Comparison of ENCODE assay signal across 8 cellular contexts in the genomic region with DNA sequence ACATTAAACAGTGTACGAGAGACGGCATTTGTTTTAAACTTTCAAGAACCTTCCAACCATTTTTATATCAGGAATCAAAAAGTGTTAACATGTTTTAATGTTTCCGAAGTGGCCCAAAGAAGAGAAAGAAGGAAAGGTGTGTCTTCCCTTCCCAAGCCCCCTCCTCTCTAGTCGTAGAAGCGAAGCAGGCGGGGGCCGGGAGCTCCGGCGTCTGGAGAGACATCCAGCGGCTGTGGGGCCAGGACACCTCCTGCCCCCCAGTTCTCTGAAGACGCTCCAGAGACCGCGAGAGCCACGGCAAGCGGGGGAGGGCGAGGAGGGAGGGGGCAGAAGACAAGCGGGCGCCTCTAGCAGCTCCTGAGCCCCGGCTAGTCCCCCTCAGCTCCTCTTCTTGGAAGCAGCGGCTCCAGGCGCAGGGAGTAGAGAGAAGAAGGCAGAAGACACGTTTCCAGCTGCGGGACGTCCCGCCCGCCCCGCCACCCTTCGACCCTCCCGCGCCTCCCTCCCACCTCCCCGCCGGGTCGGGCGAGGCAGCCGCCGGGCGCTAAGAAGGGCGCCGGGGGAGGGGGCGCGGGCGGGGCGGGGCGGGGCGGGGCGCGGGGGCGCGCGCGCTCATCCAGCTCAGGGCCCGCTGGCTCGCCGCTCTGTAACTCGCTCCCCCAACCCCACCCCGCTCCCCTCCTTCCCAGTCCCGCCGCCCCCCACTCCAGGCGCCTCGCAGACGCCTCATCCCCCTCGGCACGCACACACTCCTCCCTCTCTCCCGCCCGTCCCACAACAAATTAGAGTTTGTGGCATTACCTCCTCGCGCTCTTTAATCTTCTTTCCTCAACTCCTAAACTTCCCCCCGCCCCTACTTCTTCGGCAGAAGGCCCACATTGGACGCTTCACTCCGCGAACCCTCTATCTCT. TPM values are rescaled to one million over a fixed set of nuclear protein-coding genes. Genes with fewer than 3 reads are reported as not detected.
DNase-seq lines count a peak whose midpoint lies in the region; ATAC-seq lines count a peak whose summit lies in the region.

A gene (minus strand): TSS at position 871 of the 911 bp plus-strand sequence.

- DNase-seq in AML-193 (lab: John Stamatoyannopoulos, UW) = peak; percentile 51 to 63
- peak; percentile 20 for DNase-seq in GM19238 (ENCODE audit: insufficient read length, low spot score)
- peak; percentile 86 for DNase-seq in OCI-M1 (lab: John Stamatoyannopoulos, UW)
- peak; percentile 84 for DNase-seq in activated T-cell treated with anti-CD3 and anti-CD28 coated beads, Interleukin-2, amount 50 U/mL, for 24 hours
- peak; percentile 79 for DNase-seq in myocyte (ENCODE audit: low read depth)
- peak; percentile 56 to 87 for DNase-seq in stimulated activated effector memory CD8-positive, alpha-beta T cell treated with anti-CD3 and anti-CD28 coated beads, Interleukin-12 subunit alpha, Interleukin-12 subunit beta, amount 100 ng/mL, for 72 hours (ENCODE audit: low spot score in 2 of 2)

- peaks cover 4% of the 10 kb centered on the region for H3K9me3 Mint-ChIP-seq in activated T-cell treated with anti-CD3 and anti-CD28 coated beads, Interleukin-2, amount 50 U/mL, for 24 hours
- no peaks in the 10 kb centered on the region for H3K9me3 Mint-ChIP-seq in stimulated activated effector memory CD8-positive, alpha-beta T cell treated with anti-CD3 and anti-CD28 coated beads, Interleukin-12 subunit alpha, Interleukin-12 subunit beta, amount 100 ng/mL, for 72 hours

- ATAC-seq in HG03460 (IDR thresholded peaks at IDR 0.05; ENCODE audit: unreplicated experiment) (peak; percentile 26), esophagus mucosa (peak; percentile 21)
- peak; percentile 46 for ATAC-seq in stimulated activated effector memory CD8-positive, alpha-beta T cell treated with anti-CD3 and anti-CD28 coated beads, Interleukin-12 subunit alpha, Interleukin-12 subunit beta, amount 100 ng/mL, for 72 hours

- peak within 1 kb of the TSS; percentile 94 for H3K4me3 Mint-ChIP-seq in activated T-cell treated with anti-CD3 and anti-CD28 coated beads, Interleukin-2, amount 50 U/mL, for 24 hours
- H3K4me3 Mint-ChIP-seq in stimulated activated effector memory CD8-positive, alpha-beta T cell treated with anti-CD3 and anti-CD28 coated beads, Interleukin-12 subunit alpha, Interleukin-12 subunit beta, amount 100 ng/mL, for 72 hours = peak within 1 kb of the TSS; percentile 79

- no peaks in the 10 kb centered on the region for H3K27me3 Mint-ChIP-seq in activated T-cell treated with anti-CD3 and anti-CD28 coated beads, Interleukin-2, amount 50 U/mL, for 24 hours

- peaks cover 33% of the 10 kb centered on the region for H3K4me1 Mint-ChIP-seq in activated T-cell treated with anti-CD3 and anti-CD28 coated beads, Interleukin-2, amount 50 U/mL, for 24 hours (ENCODE audit: low read depth)
- peaks cover 7% of the 10 kb centered on the region for H3K4me1 Mint-ChIP-seq in stimulated activated effector memory CD8-positive, alpha-beta T cell treated with anti-CD3 and anti-CD28 coated beads, Interleukin-12 subunit alpha, Interleukin-12 subunit beta, amount 100 ng/mL, for 72 hours

- peaks cover 17% of the 10 kb centered on the region for H3K36me3 Mint-ChIP-seq in activated T-cell treated with anti-CD3 and anti-CD28 coated beads, Interleukin-2, amount 50 U/mL, for 24 hours (ENCODE audit: low read depth)
- peaks cover 19% of the 10 kb centered on the region for H3K36me3 Mint-ChIP-seq in stimulated activated effector memory CD8-positive, alpha-beta T cell treated with anti-CD3 and anti-CD28 coated beads, Interleukin-12 subunit alpha, Interleukin-12 subunit beta, amount 100 ng/mL, for 72 hours

- H3K27ac Mint-ChIP-seq in activated T-cell treated with anti-CD3 and anti-CD28 coated beads, Interleukin-2, amount 50 U/mL, for 24 hours = peak within 1 kb of the TSS; percentile 98
- H3K27ac Mint-ChIP-seq in stimulated activated effector memory CD8-positive, alpha-beta T cell treated with anti-CD3 and anti-CD28 coated beads, Interleukin-12 subunit alpha, Interleukin-12 subunit beta, amount 100 ng/mL, for 72 hours = peak within 1 kb of the TSS; percentile 96

RNA-seq across cellular contexts. Expression of the gene that starts here (rescaled TPM):
- total RNA-seq in esophagus mucosa (7.3 TPM), myocyte (62.4 and 88.9 TPM in 2 replicates)
- polyA plus RNA-seq in myocyte (2012) = 7.4 TPM

Comparison
In these comparisons a context has a peak if more than half of its experiments do, and no peak if none do; other contexts are left out.
1. Peak in every context shown above with its lines: DNase-seq and ATAC-seq.
2. DNase-seq: peak in every context shown above with its lines; median percentile 86 in OCI-M1; 84 in activated T-cell treated with anti-CD3 and anti-CD28 coated beads, Interleukin-2, amount 50 U/mL, for 24 hours; 79 in myocyte; 72 in stimulated activated effector memory CD8-positive, alpha-beta T cell treated with anti-CD3 and anti-CD28 coated beads, Interleukin-12 subunit alpha, Interleukin-12 subunit beta, amount 100 ng/mL, for 72 hours; 57 in AML-193; 20 in GM19238.